7 cellular contexts compared by ENCODE assay signal in genomic region chr22:22848364-22848866, GRCh38. TPM values are rescaled to one million over a fixed set of nuclear protein-coding genes. Genes with fewer than 3 reads are reported as not detected.
DNase-seq lines count a peak whose midpoint lies in the region; ATAC-seq and TF ChIP-seq lines count a peak whose summit lies in the region.

No MANE protein-coding gene starts in this region.

- no peaks in the 10 kb centered on the region for H3K9me3 Mint-ChIP-seq in activated CD4-positive, alpha-beta T cell treated with anti-CD3 and anti-CD28 coated beads, Interleukin-2, amount 10 ng/mL, durations not matched to agents 7 days and 5 days
- no peaks in the 10 kb centered on the region for H3K9me3 Mint-ChIP-seq in memory B cell

- CTCF ChIA-PET in activated CD4-positive, alpha-beta T cell treated with anti-CD3 and anti-CD28 coated beads, Interleukin-2, amount 10 ng/mL, durations not matched to agents 7 days and 5 days (lab: Charles Lee): interaction anchor here (0.8 to 3.6 kb wide), 22 partner anchors 10 to 108 kb away, joined by 3 to 14 read pairs (median 4); no protein-coding TSS in a partner anchor

- no peak overlapping the region for H3K4me3 Mint-ChIP-seq in activated CD4-positive, alpha-beta T cell treated with anti-CD3 and anti-CD28 coated beads, Interleukin-2, amount 10 ng/mL, durations not matched to agents 7 days and 5 days
- H3K4me3 Mint-ChIP-seq in memory B cell: no peak overlapping the region

- H3K27me3 Mint-ChIP-seq in activated CD4-positive, alpha-beta T cell treated with anti-CD3 and anti-CD28 coated beads, Interleukin-2, amount 10 ng/mL, durations not matched to agents 7 days and 5 days: peaks cover 36% of the 10 kb centered on the region
- peaks cover 8% of the 10 kb centered on the region for H3K27me3 Mint-ChIP-seq in memory B cell

- H3K36me3 Mint-ChIP-seq in activated CD4-positive, alpha-beta T cell treated with anti-CD3 and anti-CD28 coated beads, Interleukin-2, amount 10 ng/mL, durations not matched to agents 7 days and 5 days (ENCODE audit: low read depth): no peaks in the 10 kb centered on the region
- H3K36me3 Mint-ChIP-seq in memory B cell: no peaks in the 10 kb centered on the region

- H3K4me3 ChIP-seq in GM12865 (ENCODE audit: low read depth, low read length): no peak overlapping the region

- ATAC-seq in memory B cell (ENCODE audit: low read depth) (peak; percentile 85), GM21786 (IDR thresholded peaks at IDR 0.05; ENCODE audit: unreplicated experiment) (no peak)

- peak; percentile 73 for TF ChIP-seq CTCF in GM12865 (IDR thresholded peaks at IDR 0.05; ENCODE audit: insufficient read depth, low read depth, low read length, missing control alignments)

- H3K27ac Mint-ChIP-seq in activated CD4-positive, alpha-beta T cell treated with anti-CD3 and anti-CD28 coated beads, Interleukin-2, amount 10 ng/mL, durations not matched to agents 7 days and 5 days: no peak overlapping the region
- H3K27ac Mint-ChIP-seq in memory B cell: no peak overlapping the region

- H3K4me1 Mint-ChIP-seq in activated CD4-positive, alpha-beta T cell treated with anti-CD3 and anti-CD28 coated beads, Interleukin-2, amount 10 ng/mL, durations not matched to agents 7 days and 5 days: peaks cover 29% of the 10 kb centered on the region
- H3K4me1 Mint-ChIP-seq in memory B cell: peaks cover 21% of the 10 kb centered on the region

- peak; percentile 71 for DNase-seq in GM12865 (ENCODE audit: low read depth)
- DNase-seq in NCI-H1092 (lab: John Stamatoyannopoulos, UW): peak; percentile 39
- peak; percentile 79 for DNase-seq in activated CD4-positive, alpha-beta T cell treated with anti-CD3 and anti-CD28 coated beads, Interleukin-2, amount 10 ng/mL, durations not matched to agents 7 days and 5 days
- peak; percentile 61 for DNase-seq in effector CD4-positive, alpha-beta T cell
- DNase-seq in memory B cell (ENCODE audit: low spot score in 2 of 2): peak; percentile 65 to 75
- DNase-seq in stimulated activated CD8-positive, alpha-beta memory T cell treated with anti-CD3 and anti-CD28 coated beads, Interleukin-15, amount 100 ng/mL, for 48 hours (ENCODE audit: low read depth in 2 of 2): peak; percentile 44 to 45

- POLR2A ChIA-PET in activated CD4-positive, alpha-beta T cell treated with anti-CD3 and anti-CD28 coated beads, Interleukin-2, amount 10 ng/mL, durations not matched to agents 7 days and 5 days (lab: Charles Lee): no interaction called here

RNA-seq across cellular contexts. Expression of gene IGLL5, which starts 39.2 kb away (rescaled TPM):
- not detected for total RNA-seq in activated CD4-positive, alpha-beta T cell treated with anti-CD3 and anti-CD28 coated beads, Interleukin-2, amount 10 ng/mL, durations not matched to agents 7 days and 5 days
